19 cellular contexts compared by ENCODE assay signal in the genomic region with DNA sequence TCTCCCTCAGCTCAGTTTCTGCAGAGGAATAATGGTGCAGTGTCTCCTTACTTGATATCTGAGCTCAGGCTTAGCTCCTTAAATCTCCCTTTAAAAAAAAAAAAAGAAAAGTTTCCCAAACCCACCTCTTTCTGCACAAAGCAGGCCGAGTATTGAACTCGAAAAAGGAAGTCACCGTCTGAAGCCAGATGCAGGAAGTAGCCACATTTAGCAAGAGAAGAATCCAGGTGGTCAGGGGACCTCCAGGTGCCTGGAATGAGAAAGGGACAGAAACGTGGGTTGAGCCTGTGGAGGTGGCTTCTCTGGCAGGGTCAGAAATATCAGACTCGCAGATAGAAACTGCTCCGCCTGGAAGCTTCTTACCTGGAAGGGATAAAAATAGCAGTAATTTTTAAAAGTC. TPM values are rescaled to one million over a fixed set of nuclear protein-coding genes. Genes with fewer than 3 reads are reported as not detected.
DNase-seq lines count a peak whose midpoint lies in the region; ATAC-seq and TF ChIP-seq lines count a peak whose summit lies in the region.
"Had no signal": no experiment of that assay in that cellular context is flagged by ENCODE, and none has a peak within 500 bp of the region (broad histone marks: within the 10 kb centered on the region; RNA-seq: fewer than 3 reads in every experiment).

No MANE protein-coding gene starts in this region.

- H3K4me1 ChIP-seq in thymus (ENCODE audit: control insufficient read depth, insufficient read depth, low read length) (peaks cover 11% of the 10 kb centered on the region), colonic mucosa (no peaks in the 10 kb centered on the region)
- H3K4me1 ChIP-seq: A549 had no signal

- intact Hi-C loops in Right ventricle myocardium inferior (cut with DNase I) (no loop called here), colonic mucosa (cut with DNase I) (no loop called here)

- peak overlapping the region in 1 of 2 donors; percentile 1 for H3K9ac ChIP-seq in colonic mucosa (ENCODE audit: low read depth in 2 of 2, low read length in 2 of 2)

- H3K36me3 ChIP-seq in thymus (ENCODE audit: control insufficient read depth, insufficient read depth) (no peaks in the 10 kb centered on the region), colonic mucosa (no peaks in the 10 kb centered on the region)
- H3K36me3 ChIP-seq: gastrocnemius medialis, tibial artery had no signal

- DNase-seq in SIG-M5 treated with dmso at 0.1 percent for 504 hours (lab: John Stamatoyannopoulos, UW; ENCODE audit: unreplicated experiment) (peak; percentile 28), SIG-M5 (lab: John Stamatoyannopoulos, UW) (no peak), HL-60 (ENCODE audit: low read depth in 1 of 2, low spot score in 1 of 2) (peak; percentile 54 to 55), RPMI8226 (peak; percentile 68), Right ventricle myocardium inferior (ENCODE audit: missing footprints) (no peak), colonic mucosa (no peak)
- DNase-seq: dorsolateral prefrontal cortex, gastrocnemius medialis, hippocampal formation, mesenchymal stem cell, NCI-H1105 treated with DMSO at 0.1 percent for 48 hours, NCI-H2029, NCI-H2227 treated with DMSO at 0.1 percent for 48 hours, psoas muscle, T-helper 9 cell had no signal

- peak overlapping the region; percentile 70 for H3K27ac ChIP-seq in HL-60 (replicated peaks)
- H3K27ac ChIP-seq in thymus (ENCODE audit: low read depth), result peak overlapping the region; percentile 26
- no peak overlapping the region for H3K27ac ChIP-seq in colonic mucosa
- H3K27ac ChIP-seq: A549, gastrocnemius medialis, psoas muscle, tibial artery had no signal

- H3K4me3 ChIP-seq in HL-60 (replicated peaks; ENCODE audit: insufficient read depth, low read length) (no peak overlapping the region), thymus (ENCODE audit: low read length) (no peak overlapping the region), colonic mucosa (no peak overlapping the region)
- H3K4me3 ChIP-seq: A549, dorsolateral prefrontal cortex, gastrocnemius medialis, psoas muscle, tibial artery had no signal

- WGBS in thymus, result 28% methylated on average over 6 of the region's 6 CpGs

- ATAC-seq in Right ventricle myocardium inferior, result no peak
- no peak for ATAC-seq in GM18867 (IDR thresholded peaks at IDR 0.05; ENCODE audit: unreplicated experiment)
- ATAC-seq: A549, gastrocnemius medialis, psoas muscle had no signal

- H3K27me3 ChIP-seq in HL-60 (ENCODE audit: insufficient read depth, poor library complexity, severe bottlenecking) (no peaks in the 10 kb centered on the region), thymus (ENCODE audit: control insufficient read depth, insufficient read depth) (no peaks in the 10 kb centered on the region), colonic mucosa (no peaks in the 10 kb centered on the region)
- H3K27me3 ChIP-seq: dorsolateral prefrontal cortex, gastrocnemius medialis had no signal

- no peak for TF ChIP-seq CTCF in HL-60 (IDR thresholded peaks at IDR 0.05; ENCODE audit: insufficient read depth, low read length)
- TF ChIP-seq CTCF in colonic mucosa (IDR thresholded peaks at IDR 0.05), result no peak

- no peaks in the 10 kb centered on the region for H3K9me3 ChIP-seq in thymus (ENCODE audit: control insufficient read depth)
- no peaks in the 10 kb centered on the region for H3K9me3 ChIP-seq in colonic mucosa
- H3K9me3 ChIP-seq: A549, gastrocnemius medialis, psoas muscle, tibial artery had no signal

RNA-seq across cellular contexts. Expression of gene TARDBP, which starts 46.2 kb away (rescaled TPM):
- 155 TPM for polyA plus RNA-seq in thymus
- total RNA-seq in Right ventricle myocardium inferior (107 TPM), colonic mucosa (100 to 1,000 TPM; 126 to 178 TPM)

Comparison
In these comparisons a context has a peak if more than half of its experiments do, and no peak if none do; other contexts are left out.
1. DNase-seq: peak in SIG-M5 treated with dmso at 0.1 percent for 504 hours (single experiment), HL-60 (2 of 2) and RPMI8226 (single experiment); none in SIG-M5 (single experiment), Right ventricle myocardium inferior (single experiment) and colonic mucosa (single experiment).